In the genomic region with DNA sequence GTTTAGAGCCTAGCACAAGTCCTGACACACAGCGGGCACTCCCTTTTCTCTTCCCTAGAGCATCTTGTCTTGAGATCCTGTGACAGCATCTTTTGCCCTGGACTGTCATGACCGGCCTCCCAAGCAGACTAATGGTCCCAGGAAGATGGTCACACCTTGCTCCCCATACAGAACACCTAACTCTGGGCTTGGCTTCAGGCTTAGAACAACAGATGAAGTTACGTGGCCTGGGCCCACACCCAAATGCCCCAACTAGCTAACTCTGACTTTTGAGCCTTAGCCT, we compare ENCODE assay signal across 8 cellular contexts. TPM values are rescaled to one million over a fixed set of nuclear protein-coding genes. Genes with fewer than 3 reads are reported as not detected.
A peak's percentile ranks its signal among the peaks of the same experiment; 100 is the strongest.
DNase-seq lines count a peak whose midpoint lies in the region; ATAC-seq, FAIRE-seq and TF ChIP-seq lines count a peak whose summit lies in the region.

No MANE protein-coding gene starts in this region.

- no peaks in the 10 kb centered on the region for H3K9me3 Mint-ChIP-seq in MCF 10A (ENCODE audit: unreplicated experiment)

- FAIRE-seq in urothelium cell line (lab: Jason Lieb, UNC): no peak

- no peaks in the 10 kb centered on the region for H3K4me1 Mint-ChIP-seq in MCF 10A (ENCODE audit: insufficient read depth, unreplicated experiment)

- H3K27ac Mint-ChIP-seq in MCF 10A (ENCODE audit: low read depth, unreplicated experiment): peak overlapping the region; percentile 97

- H3K27me3 ChIP-seq in left ventricle myocardium inferior (ENCODE audit: low read depth) (no peaks in the 10 kb centered on the region), mucosa of rectum (ENCODE audit: control insufficient read depth in 2 of 2, insufficient read depth in 2 of 2, low read length in 2 of 2) (no peaks in the 10 kb centered on the region)

- H3K9me3 ChIP-seq in left ventricle myocardium inferior (replicated peaks) (no peaks in the 10 kb centered on the region), mucosa of rectum (ENCODE audit: control insufficient read depth in 2 of 2, low read length in 2 of 2) (no peaks in the 10 kb centered on the region)

- peaks cover 50% of the 10 kb centered on the region for H3K4me1 ChIP-seq in left ventricle myocardium inferior
- H3K4me1 ChIP-seq in mucosa of rectum (ENCODE audit: control insufficient read depth in 2 of 2, insufficient read depth in 2 of 2, low read length in 2 of 2): peaks cover 6 to 19% of the 10 kb centered on the region in 2 donors

- H3K9ac ChIP-seq in mucosa of rectum (ENCODE audit: low read depth in 1 of 2, low read length in 2 of 2): peak overlapping the region; percentile 89 to 97

- BruUV-seq in MCF 10A (replicated peaks; lab: Mats Ljungman, UMichigan): TSS peak; percentile 95

- H3K27ac ChIP-seq in left ventricle myocardium inferior (replicated peaks) (peak overlapping the region; percentile 96), mucosa of rectum (ENCODE audit: low read depth in 2 of 2, low read length in 2 of 2) (peak overlapping the region; percentile 81 to 87)

- DNase-seq in left ventricle myocardium inferior (no peak), left cardiac atrium (no peak), MCF 10A (ENCODE audit: unreplicated experiment) (no peak), urothelium cell line (ENCODE audit: low spot score) (peak; percentile 21), HT-29 (ENCODE audit: low spot score) (no peak), GOT3 (lab: John Stamatoyannopoulos, UW) (no peak)

- ATAC-seq in left cardiac atrium (no peak), HG02852 (IDR thresholded peaks at IDR 0.05; ENCODE audit: unreplicated experiment) (no peak)

- no peaks in the 10 kb centered on the region for H3K27me3 Mint-ChIP-seq in MCF 10A (ENCODE audit: insufficient read depth, unreplicated experiment)

- TF ChIP-seq CTCF in left ventricle myocardium inferior (IDR thresholded peaks at IDR 0.05; ENCODE audit: borderline replicate concordance): no peak
- TF ChIP-seq CTCF in MCF 10A (IDR thresholded peaks at IDR 0.05; ENCODE audit: unreplicated experiment): no peak

- POLR2A ChIA-PET in MCF 10A (lab: Yijun Ruan, JAX): interaction anchor here (0.9 to 3.5 kb wide), 10 partner anchors 12 to 302 kb away, joined by 3 to 33 read pairs (median 6); a partner anchor contains a TSS

- peaks cover 12% of the 10 kb centered on the region for H3K36me3 ChIP-seq in left ventricle myocardium inferior
- no peaks in the 10 kb centered on the region for H3K36me3 ChIP-seq in mucosa of rectum (ENCODE audit: control insufficient read depth in 2 of 2, insufficient read depth in 2 of 2, low read length in 2 of 2)

- intact Hi-C loops in left ventricle myocardium inferior (cut with micrococcal nuclease) (no loop called here), left cardiac atrium (cut with DNase I) (no loop called here), MCF 10A (cut with micrococcal nuclease) (loop anchor here (2.0 kb wide), 1 partner anchor 16 kb away; a partner anchor contains a TSS)

- H3K4me3 ChIP-seq in left ventricle myocardium inferior (peak overlapping the region; percentile 96), mucosa of rectum (ENCODE audit: low read length in 2 of 2) (peak overlapping the region; percentile 87 to 98)

- H3K36me3 Mint-ChIP-seq in MCF 10A (ENCODE audit: insufficient read depth, unreplicated experiment): peaks cover 11% of the 10 kb centered on the region

- H3K4me3 Mint-ChIP-seq in MCF 10A (ENCODE audit: unreplicated experiment): peak overlapping the region; percentile 84

- CTCF ChIA-PET in MCF 10A (lab: Yijun Ruan, JAX): interaction anchor here (0.8 to 3.2 kb wide), 6 partner anchors 9 to 138 kb away, joined by 3 to 15 read pairs (median 4); a partner anchor contains a TSS

RNA-seq across cellular contexts. Expression of a gene that starts 0.8 kb away (rescaled TPM):
- total RNA-seq in left ventricle myocardium inferior (16.9 TPM), left cardiac atrium (10 to 100 TPM; 22.3 to 22.4 TPM), MCF 10A (2022) (43.4 and 44.8 TPM in 2 replicates)
- 24.3 and 38.3 TPM in 2 replicates for total RNA-seq in HT-29 (2014; rRNA removed; shearing (Covaris generic))

RNA-seq across cellular contexts. Expression of a gene that starts 12.6 kb away (rescaled TPM):
- total RNA-seq in left ventricle myocardium inferior: not detected
- under 1 TPM in 1 of 2 donors, not detected in 1; 0.24 TPM for total RNA-seq in left cardiac atrium
- total RNA-seq in MCF 10A (2022): 0.44 and 1.1 TPM in 2 replicates
- 0.15 and 0.34 TPM in 2 replicates for total RNA-seq in HT-29 (2014; rRNA removed; shearing (Covaris generic))

RNA-seq across cellular contexts. Expression of a gene that starts 15.9 kb away (rescaled TPM):
- total RNA-seq in left ventricle myocardium inferior (2.3 TPM), left cardiac atrium (1 to 10 TPM; 2.6 to 3.8 TPM), MCF 10A (2022) (4.8 and 7.4 TPM in 2 replicates)
- total RNA-seq in HT-29 (2014; rRNA removed; shearing (Covaris generic)): 0.15 TPM in 1 of 2 replicates, not detected in the other

RNA-seq across cellular contexts. Expression of a gene that starts 26.6 kb away (rescaled TPM):
- 25.1 TPM for total RNA-seq in left ventricle myocardium inferior
- 10 to 100 TPM; 23.9 to 31.0 TPM for total RNA-seq in left cardiac atrium
- total RNA-seq in MCF 10A (2022): 3.8 and 6.6 TPM in 2 replicates
- 5.1 and 6.1 TPM in 2 replicates for total RNA-seq in HT-29 (2014; rRNA removed; shearing (Covaris generic))
